13 cellular contexts compared by ENCODE assay signal in genomic region chr19:2309734-2310362, GRCh38. TPM values are rescaled to one million over a fixed set of nuclear protein-coding genes. Genes with fewer than 3 reads are reported as not detected.
A peak's percentile ranks its signal among the peaks of the same experiment; 100 is the strongest.
DNase-seq lines count a peak whose midpoint lies in the region; ATAC-seq and TF ChIP-seq lines count a peak whose summit lies in the region.
"Had no signal": no experiment of that assay in that cellular context is flagged by ENCODE, and none has a peak within 500 bp of the region (broad histone marks: within the 10 kb centered on the region; RNA-seq: fewer than 3 reads in every experiment).

No MANE protein-coding gene starts in this region.

- H3K4me3 Mint-ChIP-seq in activated T-helper 2 cell treated with anti-CD3 and anti-CD28 coated beads, Interferon-gamma antibody, Interleukin-2, Interleukin-4, amounts not matched to agents 10 μg/mL and 5 μg/mL and 100 μg/mL, durations not matched to agents 14 hours and 24 hours and 36 hours (ENCODE audit: low read depth), result no peak overlapping the region

- H3K4me1 ChIP-seq in upper lobe of left lung, result peaks cover 0 to 10% (median 5%) of the 10 kb centered on the region in 4 donors

- peaks cover 2% of the 10 kb centered on the region for H3K4me1 Mint-ChIP-seq in activated T-helper 2 cell treated with anti-CD3 and anti-CD28 coated beads, Interferon-gamma antibody, Interleukin-2, Interleukin-4, amounts not matched to agents 10 μg/mL and 5 μg/mL and 100 μg/mL, durations not matched to agents 14 hours and 24 hours and 36 hours (ENCODE audit: low read depth)

- H3K9me3 ChIP-seq in upper lobe of left lung, result peaks cover 0 to 6% (median 1%) of the 10 kb centered on the region in 4 donors

- peaks cover 0 to 38% (median 20%) of the 10 kb centered on the region in 4 donors for H3K27me3 ChIP-seq in upper lobe of left lung

- peaks cover 7% of the 10 kb centered on the region for H3K9me3 Mint-ChIP-seq in activated T-helper 2 cell treated with anti-CD3 and anti-CD28 coated beads, Interferon-gamma antibody, Interleukin-2, Interleukin-4, amounts not matched to agents 10 μg/mL and 5 μg/mL and 100 μg/mL, durations not matched to agents 14 hours and 24 hours and 36 hours
- H3K9me3 Mint-ChIP-seq: GM23338 had no signal

- intact Hi-C loops in left ventricle myocardium superior (cut with micrococcal nuclease), result no loop called here
- intact Hi-C loops in activated T-helper 2 cell treated with anti-CD3 and anti-CD28 coated beads, Interferon-gamma antibody, Interleukin-2, Interleukin-4, amounts not matched to agents 10 μg/mL and 5 μg/mL and 100 μg/mL, durations not matched to agents 14 hours and 24 hours and 36 hours (cut with micrococcal nuclease), result no loop called here

- no peaks in the 10 kb centered on the region for H3K36me3 Mint-ChIP-seq in activated T-helper 2 cell treated with anti-CD3 and anti-CD28 coated beads, Interferon-gamma antibody, Interleukin-2, Interleukin-4, amounts not matched to agents 10 μg/mL and 5 μg/mL and 100 μg/mL, durations not matched to agents 14 hours and 24 hours and 36 hours (ENCODE audit: low read depth)

- peaks cover 56% of the 10 kb centered on the region for H3K27me3 Mint-ChIP-seq in activated T-helper 2 cell treated with anti-CD3 and anti-CD28 coated beads, Interferon-gamma antibody, Interleukin-2, Interleukin-4, amounts not matched to agents 10 μg/mL and 5 μg/mL and 100 μg/mL, durations not matched to agents 14 hours and 24 hours and 36 hours (ENCODE audit: low read depth)

- 52 to 72% methylated on average over 11 to 17 of the region's 17 CpGs for WGBS in upper lobe of left lung, 2 donors

- ATAC-seq in left ventricle myocardium superior (peak; percentile 47), HG02763 (IDR thresholded peaks at IDR 0.05; ENCODE audit: unreplicated experiment) (no peak), upper lobe of left lung (ENCODE audit: low FRiP score in 2 of 2) (no peak), HG02840 (IDR thresholded peaks at IDR 0.05; ENCODE audit: low FRiP score, unreplicated experiment) (no peak)
- ATAC-seq: gastroesophageal sphincter, GM23338 had no signal

- H3K27ac ChIP-seq in upper lobe of left lung, result no peak overlapping the region
- H3K27ac ChIP-seq: cardiac muscle cell, gastroesophageal sphincter had no signal

- DNase-seq in COLO668 (lab: John Stamatoyannopoulos, UW; ENCODE audit: unreplicated experiment), result peak; percentile 63
- peak; percentile 61 for DNase-seq in HT1080 (ENCODE audit: low read depth)
- peak; percentile 77 for DNase-seq in RPMI8226
- DNase-seq in left ventricle myocardium superior, result no peak
- DNase-seq in upper lobe of left lung, result no peak
- no peak for DNase-seq in activated T-helper 2 cell treated with anti-CD3 and anti-CD28 coated beads, Interferon-gamma antibody, Interleukin-2, Interleukin-4, amounts not matched to agents 10 μg/mL and 5 μg/mL and 100 μg/mL, durations not matched to agents 14 hours and 24 hours and 36 hours (ENCODE audit: low spot score)
- DNase-seq: NCI-H226, T-helper 1 cell had no signal

- H3K27ac Mint-ChIP-seq in activated T-helper 2 cell treated with anti-CD3 and anti-CD28 coated beads, Interferon-gamma antibody, Interleukin-2, Interleukin-4, amounts not matched to agents 10 μg/mL and 5 μg/mL and 100 μg/mL, durations not matched to agents 14 hours and 24 hours and 36 hours, result no peak overlapping the region
- H3K27ac Mint-ChIP-seq: GM23338 had no signal

- TF ChIP-seq POLR2A in upper lobe of left lung (IDR thresholded peaks at IDR 0.05), result no peak

- TF ChIP-seq CTCF in upper lobe of left lung (IDR thresholded peaks at IDR 0.05), result no peak

- TF ChIP-seq EP300 in upper lobe of left lung (IDR thresholded peaks at IDR 0.05), result no peak

- H3K4me3 ChIP-seq in upper lobe of left lung, result no peak overlapping the region
- H3K4me3 ChIP-seq: cardiac muscle cell, gastroesophageal sphincter, GM23338 had no signal

- H3K36me3 ChIP-seq in upper lobe of left lung, result no peaks in the 10 kb centered on the region
- H3K36me3 ChIP-seq: cardiac muscle cell, gastroesophageal sphincter had no signal

RNA-seq across cellular contexts. Expression of gene LINGO3, which starts 1.9 kb away (rescaled TPM):
- total RNA-seq in HT1080 (2014; rRNA removed; shearing (Covaris generic)), result not detected in 2 replicates
- not detected in 2 replicates for polyA plus RNA-seq in HT1080 (2015; cell fraction: cytosol; rRNA removed)
- not detected in 2 replicates for polyA plus RNA-seq in HT1080 (2015; cell fraction: nucleus; rRNA removed)
- total RNA-seq in left ventricle myocardium superior (not detected), upper lobe of left lung (under 1 TPM in 3 of 6 donors, not detected in 3; 0.10 to 0.61 (median 0.17) TPM)
- total RNA-seq in activated T-helper 2 cell treated with anti-CD3 and anti-CD28 coated beads, Interferon-gamma antibody, Interleukin-2, Interleukin-4, amounts not matched to agents 10 μg/mL and 5 μg/mL and 100 μg/mL, durations not matched to agents 14 hours and 24 hours and 36 hours, result 0.23 TPM in 1 of 2 replicates, not detected in the other
- total RNA-seq: gastroesophageal sphincter had no signal

RNA-seq across cellular contexts. Expression of gene LSM7, which starts 18.5 kb away (rescaled TPM):
- 280 and 379 TPM in 2 replicates for total RNA-seq in HT1080 (2014; rRNA removed; shearing (Covaris generic))
- 180 and 315 TPM in 2 replicates for polyA plus RNA-seq in HT1080 (2015; cell fraction: cytosol; rRNA removed)
- 131 and 180 TPM in 2 replicates for polyA plus RNA-seq in HT1080 (2015; cell fraction: nucleus; rRNA removed)
- 43.8 TPM for total RNA-seq in left ventricle myocardium superior
- 100 to 1,000 TPM in 2 of 6 donors, 10 to 100 TPM in 4; 58.6 to 127 (median 89.8) TPM for total RNA-seq in upper lobe of left lung
- total RNA-seq in activated T-helper 2 cell treated with anti-CD3 and anti-CD28 coated beads, Interferon-gamma antibody, Interleukin-2, Interleukin-4, amounts not matched to agents 10 μg/mL and 5 μg/mL and 100 μg/mL, durations not matched to agents 14 hours and 24 hours and 36 hours, result 142 and 171 TPM in 2 replicates

RNA-seq across cellular contexts. Expression of gene SPPL2B, which starts 18.6 kb away (rescaled TPM):
- 13.4 and 16.2 TPM in 2 replicates for total RNA-seq in HT1080 (2014; rRNA removed; shearing (Covaris generic))
- polyA plus RNA-seq in HT1080 (2015; cell fraction: cytosol; rRNA removed), result 11.5 and 15.0 TPM in 2 replicates
- polyA plus RNA-seq in HT1080 (2015; cell fraction: nucleus; rRNA removed), result 161 and 165 TPM in 2 replicates
- total RNA-seq in left ventricle myocardium superior (25.9 TPM), upper lobe of left lung (100 to 1,000 TPM in 1 of 6 donors, 10 to 100 TPM in 5; 38.3 to 268 (median 61.7) TPM)
- 60.8 and 69.5 TPM in 2 replicates for total RNA-seq in activated T-helper 2 cell treated with anti-CD3 and anti-CD28 coated beads, Interferon-gamma antibody, Interleukin-2, Interleukin-4, amounts not matched to agents 10 μg/mL and 5 μg/mL and 100 μg/mL, durations not matched to agents 14 hours and 24 hours and 36 hours

RNA-seq across cellular contexts. Expression of gene PEAK3, which starts 27.9 kb away (rescaled TPM):
- total RNA-seq in HT1080 (2014; rRNA removed; shearing (Covaris generic)), result 0.03 and 0.35 TPM in 2 replicates
- 0.03 and 0.06 TPM in 2 replicates for polyA plus RNA-seq in HT1080 (2015; cell fraction: cytosol; rRNA removed)
- not detected in 2 replicates for polyA plus RNA-seq in HT1080 (2015; cell fraction: nucleus; rRNA removed)
- 0.87 TPM for total RNA-seq in left ventricle myocardium superior
- total RNA-seq in upper lobe of left lung, result 1 to 10 TPM; 2.4 to 8.6 (median 4.6) TPM
- total RNA-seq in activated T-helper 2 cell treated with anti-CD3 and anti-CD28 coated beads, Interferon-gamma antibody, Interleukin-2, Interleukin-4, amounts not matched to agents 10 μg/mL and 5 μg/mL and 100 μg/mL, durations not matched to agents 14 hours and 24 hours and 36 hours, result 0.11 and 0.18 TPM in 2 replicates
- total RNA-seq: GM23338 had no signal
- polyA plus RNA-seq: GM23338 had no signal

RNA-seq across cellular contexts. Expression of gene TMPRSS9, which starts 50.2 kb away (rescaled TPM):
- total RNA-seq in HT1080 (2014; rRNA removed; shearing (Covaris generic)), result not detected in 2 replicates
- not detected in 2 replicates for polyA plus RNA-seq in HT1080 (2015; cell fraction: cytosol; rRNA removed)
- not detected in 2 replicates for polyA plus RNA-seq in HT1080 (2015; cell fraction: nucleus; rRNA removed)
- total RNA-seq in left ventricle myocardium superior (not detected), upper lobe of left lung (under 1 TPM in 4 of 6 donors, not detected in 2; 0.14 to 0.55 (median 0.26) TPM)
- total RNA-seq in activated T-helper 2 cell treated with anti-CD3 and anti-CD28 coated beads, Interferon-gamma antibody, Interleukin-2, Interleukin-4, amounts not matched to agents 10 μg/mL and 5 μg/mL and 100 μg/mL, durations not matched to agents 14 hours and 24 hours and 36 hours, result not detected in 2 replicates
- total RNA-seq: cardiac muscle cell had no signal
- polyA plus RNA-seq: cardiac muscle cell had no signal

Comparison
In these comparisons a context has a peak if more than half of its experiments do, and no peak if none do; other contexts are left out.
1. DNase-seq: peak in COLO668 (single experiment), HT1080 (single experiment) and RPMI8226 (single experiment); none in left ventricle myocardium superior (single experiment), upper lobe of left lung (0 of 2) and activated T-helper 2 cell treated with anti-CD3 and anti-CD28 coated beads, Interferon-gamma antibody, Interleukin-2, Interleukin-4, amounts not matched to agents 10 μg/mL and 5 μg/mL and 100 μg/mL, durations not matched to agents 14 hours and 24 hours and 36 hours (single experiment).